ENCODE assay signal across 18 cellular contexts in genomic region chr4:65566473-65566872, GRCh38.
DNase-seq lines count a peak whose midpoint lies in the region; ATAC-seq, FAIRE-seq and TF ChIP-seq lines count a peak whose summit lies in the region.
"Had no signal": no experiment of that assay in that cellular context is flagged by ENCODE, and none has a peak within 500 bp of the region (broad histone marks: within the 10 kb centered on the region; RNA-seq: fewer than 3 reads in every experiment).

No MANE protein-coding gene starts in this region.

- no peaks in the 10 kb centered on the region for H3F3A ChIP-seq in Loucy (ENCODE audit: low read depth)

- H3K4me1 ChIP-seq in DND-41 (ENCODE audit: insufficient read depth, low read length) (peaks cover 28% of the 10 kb centered on the region), Loucy (ENCODE audit: insufficient read depth, low read length, poor library complexity, severe bottlenecking) (peaks cover 5% of the 10 kb centered on the region), endothelial cell of umbilical vein (ENCODE audit: control insufficient read depth, extremely low read depth, insufficient read depth, low read length) (no peaks in the 10 kb centered on the region)

- H3K4me2 ChIP-seq in DND-41 (ENCODE audit: insufficient read depth, low read length) (peak overlapping the region; percentile 47), Loucy (ENCODE audit: low read depth, low read length, poor library complexity, severe bottlenecking) (peak overlapping the region; percentile 1), endothelial cell of umbilical vein (ENCODE audit: insufficient read depth, low read length) (no peak overlapping the region)

- H3K9me3 Mint-ChIP-seq in osteocyte (ENCODE audit: unreplicated experiment), result peaks cover 8% of the 10 kb centered on the region
- no peaks in the 10 kb centered on the region for H3K9me3 Mint-ChIP-seq in CD14-positive monocyte
- H3K9me3 Mint-ChIP-seq: H9, IgD-negative memory B cell had no signal

- H3K36me3 ChIP-seq in DND-41 (ENCODE audit: insufficient read depth, low read length) (no peaks in the 10 kb centered on the region), Loucy (ENCODE audit: insufficient read depth, low read length) (no peaks in the 10 kb centered on the region), endothelial cell of umbilical vein (ENCODE audit: control insufficient read depth in 2 of 2, extremely low read depth in 1 of 2, insufficient read depth in 2 of 2, low read length in 2 of 2) (no peaks in the 10 kb centered on the region)

- H3K9me1 ChIP-seq in endothelial cell of umbilical vein (replicated peaks; ENCODE audit: control insufficient read depth, extremely low read depth, insufficient read depth, low read length), result no peaks in the 10 kb centered on the region

- H3K27ac ChIP-seq in DND-41 (ENCODE audit: low read length), result peak overlapping the region; percentile 75
- no peak overlapping the region for H3K27ac ChIP-seq in endothelial cell of umbilical vein (ENCODE audit: insufficient read depth, low read depth, low read length)
- H3K27ac ChIP-seq: C4-2B had no signal

- TF ChIP-seq CTCF in DND-41 (IDR thresholded peaks at IDR 0.05; ENCODE audit: borderline replicate concordance, extremely low read depth, low read length, poor library complexity, severe bottlenecking) (peak; percentile 23), Loucy (conservative IDR thresholded peaks at IDR 0.05; ENCODE audit: low read length) (no peak), endothelial cell of umbilical vein (IDR thresholded peaks at IDR 0.05; ENCODE audit: extremely low read depth in 1 of 2, insufficient read depth in 1 of 2, low read depth in 1 of 2, low read length in 2 of 2) (no peak), osteocyte (IDR thresholded peaks at IDR 0.05) (no peak), CD14-positive monocyte (IDR thresholded peaks at IDR 0.05) (no peak)

- H3K36me3 Mint-ChIP-seq in osteocyte (ENCODE audit: unreplicated experiment) (peaks cover 13% of the 10 kb centered on the region), CD14-positive monocyte (no peaks in the 10 kb centered on the region)
- H3K36me3 Mint-ChIP-seq: CD4-positive, alpha-beta memory T cell; IgD-negative memory B cell had no signal

- no TSS peak for BruUV-seq in endothelial cell of umbilical vein (replicated peaks; lab: Mats Ljungman, UMichigan)

- dilution Hi-C loops in endothelial cell of umbilical vein (cut with MboI; ENCODE audit: extremely low pct_ligation_motif_present, low sequenced_read_pairs), result no loop called here

- H4K20me1 ChIP-seq in DND-41 (ENCODE audit: insufficient read depth, low read length) (no peaks in the 10 kb centered on the region), Loucy (ENCODE audit: insufficient read depth, low read length, poor library complexity, severe bottlenecking) (no peaks in the 10 kb centered on the region), endothelial cell of umbilical vein (replicated peaks; ENCODE audit: control insufficient read depth, extremely low read depth, insufficient read depth, low read length) (no peaks in the 10 kb centered on the region)

- CTCF ChIA-PET in endothelial cell of umbilical vein (lab: Charles Lee), result no interaction called here

- ATAC-seq in DND-41 (ENCODE audit: insufficient read depth, low read depth), result peak; percentile 100
- ATAC-seq: HepG2 had no signal

- H3K9ac ChIP-seq in DND-41 (ENCODE audit: low read depth, low read length) (peak overlapping the region; percentile 37; the same call in 1 of the 2 replicates), Loucy (ENCODE audit: low read depth, low read length, poor library complexity, severe bottlenecking) (no peak overlapping the region), endothelial cell of umbilical vein (replicated peaks; ENCODE audit: extremely low read depth, insufficient read depth, low read length) (no peak overlapping the region)

- no peak for TF ChIP-seq POLR2A in endothelial cell of umbilical vein (IDR thresholded peaks at IDR 0.05; ENCODE audit: low read depth, low read length)

- no peak overlapping the region for H3K4me3 ChIP-seq in DND-41 (ENCODE audit: low read depth in 1 of 2, low read length in 2 of 2)
- no peak overlapping the region for H3K4me3 ChIP-seq in Loucy (ENCODE audit: low read length, poor library complexity, severe bottlenecking)
- H3K4me3 ChIP-seq in endothelial cell of umbilical vein (replicated peaks in 1 of 3; ENCODE audit: insufficient read depth in 1 of 3, low read depth in 1 of 3, low read length in 3 of 3), result no peak overlapping the region

- no peak for FAIRE-seq in endothelial cell of umbilical vein (lab: Jason Lieb, UNC)
- no peak for FAIRE-seq in RCC 7860 (lab: Jason Lieb, UNC)
- FAIRE-seq: A204.1, H1, HepG2 had no signal

- DNase-seq in DND-41 (peak; percentile 36), endothelial cell of umbilical vein (ENCODE audit: low read depth, low spot score) (no peak), osteocyte (ENCODE audit: extremely low spot score, unreplicated experiment) (no peak), RCC 7860 (ENCODE audit: low spot score) (no peak), putamen (ENCODE audit: low spot score) (no peak), CD14-positive monocyte (ENCODE audit: low spot score) (no peak)
- DNase-seq: AML-193; CD4-positive, alpha-beta memory T cell; DMS153; DMS79; GF-D8; H9 had no signal

- POLR2A ChIA-PET in endothelial cell of umbilical vein (lab: Charles Lee), result no interaction called here

- intact Hi-C loops in endothelial cell of umbilical vein (cut with micrococcal nuclease), result no loop called here
- intact Hi-C loops in CD14-positive monocyte (cut with micrococcal nuclease), result no loop called here

- H3K27ac Mint-ChIP-seq in osteocyte (ENCODE audit: unreplicated experiment), result peak overlapping the region; percentile 15
- H3K27ac Mint-ChIP-seq in CD14-positive monocyte, result no peak overlapping the region
- H3K27ac Mint-ChIP-seq: CD4-positive, alpha-beta memory T cell; IgD-negative memory B cell had no signal

- H3K27me3 Mint-ChIP-seq in osteocyte (ENCODE audit: unreplicated experiment), result no peaks in the 10 kb centered on the region
- no peaks in the 10 kb centered on the region for H3K27me3 Mint-ChIP-seq in CD14-positive monocyte (ENCODE audit: low read depth in 3 of 3)
- H3K27me3 Mint-ChIP-seq: CD4-positive, alpha-beta memory T cell; IgD-negative memory B cell had no signal

- no peak overlapping the region for H3K4me3 Mint-ChIP-seq in osteocyte (ENCODE audit: unreplicated experiment)
- H3K4me3 Mint-ChIP-seq in CD14-positive monocyte, result no peak overlapping the region
- H3K4me3 Mint-ChIP-seq: CD4-positive, alpha-beta memory T cell; H9; IgD-negative memory B cell had no signal

- H3K27me3 ChIP-seq in DND-41 (ENCODE audit: insufficient read depth, low read length, poor library complexity), result no peaks in the 10 kb centered on the region
- H3K27me3 ChIP-seq in Loucy (ENCODE audit: insufficient read depth, low read length, poor library complexity, severe bottlenecking), result no peaks in the 10 kb centered on the region
- H3K27me3 ChIP-seq in endothelial cell of umbilical vein (ENCODE audit: control insufficient read depth in 2 of 2, insufficient read depth in 2 of 2, low read length in 2 of 2), result no peaks in the 10 kb centered on the region

- no peaks in the 10 kb centered on the region for H3K9me3 ChIP-seq in DND-41 (ENCODE audit: insufficient read depth, low read length, severe bottlenecking)
- H3K9me3 ChIP-seq in Loucy (ENCODE audit: insufficient read depth, low read depth, low read length), result no peaks in the 10 kb centered on the region
- H3K9me3 ChIP-seq in endothelial cell of umbilical vein (replicated peaks; ENCODE audit: control insufficient read depth, insufficient read depth, low read length), result no peaks in the 10 kb centered on the region

- H3K4me1 Mint-ChIP-seq in osteocyte (ENCODE audit: unreplicated experiment) (peaks cover 50% of the 10 kb centered on the region), CD14-positive monocyte (no peaks in the 10 kb centered on the region)
- H3K4me1 Mint-ChIP-seq: CD4-positive, alpha-beta memory T cell; IgD-negative memory B cell had no signal

- no peaks in the 10 kb centered on the region for H3K9me2 ChIP-seq in Loucy (replicated peaks; ENCODE audit: low read depth, low read length)

- H3K79me2 ChIP-seq in DND-41 (ENCODE audit: insufficient read depth, low read length) (no peaks in the 10 kb centered on the region), Loucy (ENCODE audit: insufficient read depth, low read length) (no peaks in the 10 kb centered on the region), endothelial cell of umbilical vein (ENCODE audit: control insufficient read depth, insufficient read depth, low read length) (no peaks in the 10 kb centered on the region)

- H2AFZ ChIP-seq in DND-41 (ENCODE audit: low read depth, low read length) (peak overlapping the region; percentile 38), Loucy (ENCODE audit: low read length) (no peak overlapping the region), endothelial cell of umbilical vein (ENCODE audit: low read depth, low read length) (peak overlapping the region; percentile 30)

TF ChIP-seq in endothelial cell of umbilical vein, 7 proteins besides CTCF, POLR2A, EP300 and RAD21:
- TF ChIP-seq MYC (IDR thresholded peaks at IDR 0.05; ENCODE audit: low read depth, low read length) (no peak), EZH2 (IDR thresholded peaks at IDR 0.05; ENCODE audit: borderline replicate concordance, low read depth, low read length, severe bottlenecking) (no peak), POLR2AphosphoS5 (IDR thresholded peaks at IDR 0.05; ENCODE audit: insufficient read depth, low read depth, low read length) (no peak), GATA2 (IDR thresholded peaks at IDR 0.05; ENCODE audit: insufficient read depth, insufficient read length, low read depth, low read length) (no peak), JUN (IDR thresholded peaks at IDR 0.05; ENCODE audit: borderline replicate concordance, insufficient read depth, insufficient read length, low read depth) (no peak), FOS (IDR thresholded peaks at IDR 0.05; ENCODE audit: borderline replicate concordance, insufficient read depth, low read length) (no peak), MAX (IDR thresholded peaks at IDR 0.05; ENCODE audit: insufficient read depth, insufficient read length) (no peak)
